ENCODE assay signal across 16 cellular contexts in the genomic region with DNA sequence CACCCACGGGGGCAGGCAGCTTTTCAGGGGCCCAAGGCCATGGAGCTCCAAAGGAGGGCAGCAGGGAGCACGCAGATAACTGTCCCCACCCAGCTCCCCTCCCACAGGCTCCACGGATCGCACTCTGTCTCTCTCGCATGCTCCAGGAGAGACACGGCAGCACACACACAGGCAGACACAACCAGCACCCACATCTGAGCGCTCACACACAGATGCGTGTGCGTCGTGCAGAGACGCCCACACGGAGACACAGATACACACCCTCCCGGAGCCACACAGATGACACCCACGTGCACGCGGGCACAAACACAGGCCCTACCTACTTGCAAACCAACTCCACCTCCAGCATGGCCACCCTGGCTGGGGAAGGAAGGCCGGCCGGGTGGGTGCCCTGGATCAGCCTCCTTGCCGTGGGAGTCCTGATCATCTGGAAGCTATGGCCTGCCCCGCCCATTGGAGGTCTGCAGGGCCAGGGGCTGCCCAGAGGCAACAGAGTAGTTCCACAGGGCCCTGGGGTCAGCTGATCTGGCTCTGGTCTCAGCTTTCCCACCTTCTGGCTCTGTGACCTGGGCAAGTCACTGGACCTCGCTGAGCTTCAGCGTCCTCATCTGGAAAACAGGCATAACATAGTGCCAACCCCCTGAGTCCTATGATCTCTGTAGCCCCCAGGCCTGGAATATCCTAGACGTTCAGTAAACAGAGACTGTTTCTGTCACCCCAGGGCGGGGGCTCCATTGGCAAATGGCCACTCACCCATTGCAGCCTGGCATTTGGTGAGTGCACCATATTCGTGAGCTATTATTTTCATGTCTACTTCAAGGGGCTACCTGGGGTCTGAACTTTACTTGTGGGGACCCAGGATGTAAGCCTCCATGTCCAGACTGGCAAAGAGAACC. TPM values are rescaled to one million over a fixed set of nuclear protein-coding genes. Genes with fewer than 3 reads are reported as not detected.
DNase-seq lines count a peak whose midpoint lies in the region; TF ChIP-seq lines count a peak whose summit lies in the region.
"Had no signal": no experiment of that assay in that cellular context is flagged by ENCODE, and none has a peak within 500 bp of the region (broad histone marks: within the 10 kb centered on the region; RNA-seq: fewer than 3 reads in every experiment).

No MANE protein-coding gene starts in this region.

- CTCF ChIA-PET in A673 (lab: Charles Lee), result no interaction called here

- TF ChIP-seq CTCF in sigmoid colon (IDR thresholded peaks at IDR 0.05), result no peak
- TF ChIP-seq CTCF in tibial nerve (IDR thresholded peaks at IDR 0.05), result no peak
- TF ChIP-seq CTCF in A673 (conservative IDR thresholded peaks at IDR 0.05; ENCODE audit: low read depth, low read length), result no peak

- POLR2A ChIA-PET in A673 (lab: Charles Lee; ENCODE audit: low non-redundant PET), result interaction anchor here (0.5 kb wide), 1 partner anchor 52 kb away, joined by 6 read pairs; no protein-coding TSS in a partner anchor

- H3K9me3 ChIP-seq in sigmoid colon (no peaks in the 10 kb centered on the region), tibial nerve (no peaks in the 10 kb centered on the region), SJCRH30 (replicated peaks) (no peaks in the 10 kb centered on the region), A673 (ENCODE audit: low read depth, low read length, poor library complexity, severe bottlenecking) (no peaks in the 10 kb centered on the region)
- H3K9me3 ChIP-seq: Peyer's patch had no signal

- H3K27me3 ChIP-seq in H7 (ENCODE audit: control insufficient read depth, insufficient read depth, low read length) (no peaks in the 10 kb centered on the region), sigmoid colon (no peaks in the 10 kb centered on the region), tibial nerve (no peaks in the 10 kb centered on the region), SJCRH30 (peaks cover 4% of the 10 kb centered on the region; the same call in 1 of the 2 replicates), A673 (replicated peaks; ENCODE audit: insufficient read depth, low read depth, low read length, poor library complexity) (no peaks in the 10 kb centered on the region)
- H3K27me3 ChIP-seq: Peyer's patch had no signal

- TF ChIP-seq POLR2A in sigmoid colon (IDR thresholded peaks at IDR 0.05), result no peak
- TF ChIP-seq POLR2A in tibial nerve (IDR thresholded peaks at IDR 0.05), result no peak

- BruUV-seq in A673 (replicated peaks; lab: Mats Ljungman, UMichigan), result no TSS peak

- H3K4me1 ChIP-seq in sigmoid colon, result no peaks in the 10 kb centered on the region
- no peaks in the 10 kb centered on the region for H3K4me1 ChIP-seq in tibial nerve
- 0 out of 2 replicates have a peak, but pooled peaks cover 2% of the 10 kb centered on the region for H3K4me1 ChIP-seq in SJCRH30
- H3K4me1 ChIP-seq in A673 (ENCODE audit: insufficient read depth, low read length, poor library complexity, severe bottlenecking), result no peaks in the 10 kb centered on the region
- H3K4me1 ChIP-seq: Peyer's patch had no signal

- H3K36me3 ChIP-seq in H7 (replicated peaks; ENCODE audit: control insufficient read depth, insufficient read depth, low read length), result no peaks in the 10 kb centered on the region
- H3K36me3 ChIP-seq in sigmoid colon, result no peaks in the 10 kb centered on the region
- no peaks in the 10 kb centered on the region for H3K36me3 ChIP-seq in tibial nerve
- no peaks in the 10 kb centered on the region for H3K36me3 ChIP-seq in SJCRH30
- no peaks in the 10 kb centered on the region for H3K36me3 ChIP-seq in A673 (ENCODE audit: insufficient read depth, low read length, poor library complexity, severe bottlenecking)
- H3K36me3 ChIP-seq: Peyer's patch had no signal

- intact Hi-C loops in head of caudate nucleus (cut with DNase I), result no loop called here
- intact Hi-C loops in sigmoid colon (cut with DNase I), result no loop called here
- intact Hi-C loops in A673 (cut with micrococcal nuclease; ENCODE audit: unreplicated experiment), result no loop called here

- TF ChIP-seq EP300 in sigmoid colon (IDR thresholded peaks at IDR 0.05), result no peak
- TF ChIP-seq EP300 in tibial nerve (IDR thresholded peaks at IDR 0.05), result no peak

- 76 to 81% methylated on average over 25 of the region's 25 CpGs for WGBS in sigmoid colon, 2 donors
- 67 to 70% methylated on average over 19 to 21 of the region's 25 CpGs for WGBS in tibial nerve, 2 donors

- H3K27ac ChIP-seq in angular gyrus (ENCODE audit: low read depth, low read length) (peak overlapping the region; percentile 91), sigmoid colon (no peak overlapping the region), tibial nerve (no peak overlapping the region), SJCRH30 (no peak overlapping the region), A673 (ENCODE audit: low read depth, low read length, poor library complexity, severe bottlenecking) (no peak overlapping the region)
- H3K27ac ChIP-seq: GM23248, KMS-11, Peyer's patch had no signal

- H3K4me3 ChIP-seq in H7 (ENCODE audit: insufficient read depth, low read depth, low read length) (no peak overlapping the region), sigmoid colon (no peak overlapping the region), tibial nerve (no peak overlapping the region), SJCRH30 (no peak overlapping the region), A673 (ENCODE audit: low read depth, low read length, poor library complexity, severe bottlenecking) (no peak overlapping the region)
- H3K4me3 ChIP-seq: GM23248, Peyer's patch had no signal

- DNase-seq in H7 (peak; percentile 64), head of caudate nucleus (peak in 40 of 42 donors; percentile 18 to 91 (median 61)), sigmoid colon (peak; percentile 50), tibial nerve (ENCODE audit: low spot score in 2 of 2) (no peak), SJCRH30 (no peak), A673 (ENCODE audit: low spot score) (no peak)
- DNase-seq: CD8-positive, alpha-beta memory T cell; GM23248; NCI-H1105 treated with DMSO at 0.1 percent for 48 hours; NCI-H187; NCI-H446 treated with DMSO at 0.1 percent for 48 hours; NCI-H774; Peyer's patch; SHP77 had no signal

RNA-seq across cellular contexts. Expression of a gene that starts 31.6 kb away (rescaled TPM):
- 32.1 and 38.4 TPM in 2 replicates for total RNA-seq in H7 (2014; rRNA removed; shearing (Covaris generic))
- total RNA-seq in sigmoid colon (10 to 100 TPM; 26.5 to 39.6 (median 34.8) TPM), tibial nerve (10 to 100 TPM; 24.5 to 35.6 (median 28.6) TPM), A673 (2021) (32.3 and 33.6 TPM in 2 replicates)
- polyA plus RNA-seq in sigmoid colon, result 10 to 100 TPM; 11.4 to 22.7 (median 15.3) TPM
- total RNA-seq in SJCRH30 (2014; rRNA removed; shearing (Covaris generic)), result 65.5 and 67.8 TPM in 2 replicates

RNA-seq across cellular contexts. Expression of a gene that starts 38.3 kb away (rescaled TPM):
- total RNA-seq in H7 (2014; rRNA removed; shearing (Covaris generic)), result 60.5 and 62.8 TPM in 2 replicates
- 10 to 100 TPM; 21.0 to 60.7 (median 37.5) TPM for total RNA-seq in sigmoid colon
- 10 to 100 TPM; 21.7 to 36.9 (median 23.4) TPM for polyA plus RNA-seq in sigmoid colon
- 10 to 100 TPM; 46.1 to 97.5 (median 52.5) TPM for total RNA-seq in tibial nerve
- 17.5 and 18.4 TPM in 2 replicates for total RNA-seq in SJCRH30 (2014; rRNA removed; shearing (Covaris generic))
- total RNA-seq in A673 (2021), result 58.6 and 59.9 TPM in 2 replicates

Comparison
In these comparisons a context has a peak if more than half of its experiments do, and no peak if none do; other contexts are left out.
1. DNase-seq: peak in H7 (single experiment), head of caudate nucleus (40 of 42) and sigmoid colon (single experiment); none in tibial nerve (0 of 2), SJCRH30 (0 of 2) and A673 (single experiment).